In the genomic region with DNA sequence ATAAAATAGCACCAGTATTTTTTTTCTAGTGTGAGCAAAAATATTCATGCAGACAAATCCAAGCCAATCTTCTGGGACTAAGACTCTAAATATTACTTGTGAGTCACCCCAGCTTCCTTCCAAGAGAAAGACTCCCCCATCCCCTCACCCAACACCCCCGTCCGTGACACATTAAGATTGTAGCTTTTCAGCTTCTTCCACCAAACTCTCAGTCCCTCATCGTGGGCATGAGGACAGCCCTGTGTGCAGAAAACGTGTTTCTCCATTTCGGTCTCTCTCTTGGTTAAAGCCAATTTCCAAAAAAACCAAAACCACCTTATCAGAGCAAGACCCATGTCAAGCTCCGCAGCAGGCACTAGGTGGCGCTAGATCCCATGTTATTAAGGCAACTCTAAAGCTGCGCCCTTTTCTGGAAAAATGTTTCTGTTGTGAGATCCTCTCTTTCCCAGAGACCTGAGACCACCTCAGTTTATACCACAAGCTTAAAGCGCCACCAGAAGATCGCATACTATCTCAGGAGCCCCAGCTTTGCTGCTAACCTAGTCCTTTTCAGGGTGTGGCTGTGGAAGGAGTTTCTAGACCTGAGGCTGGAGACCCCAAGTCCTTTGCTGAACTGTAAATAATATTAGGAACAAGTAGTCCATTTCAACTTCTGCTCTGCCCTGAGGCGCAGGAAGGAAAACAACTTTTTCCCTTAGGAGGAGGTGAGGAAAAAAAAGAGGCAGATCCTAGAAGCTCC, we compare ENCODE assay signal across 8 cellular contexts.
DNase-seq lines count a peak whose midpoint lies in the region; ATAC-seq and TF ChIP-seq lines count a peak whose summit lies in the region.

No MANE protein-coding gene starts in this region.

- no peaks in the 10 kb centered on the region for H3K36me3 Mint-ChIP-seq in activated naive CD8-positive, alpha-beta T cell treated with anti-CD3 and anti-CD28 coated beads, Interleukin-2, amount 50 U/mL, for 24 hours (ENCODE audit: low read depth)

- H3K4me1 Mint-ChIP-seq in activated naive CD8-positive, alpha-beta T cell treated with anti-CD3 and anti-CD28 coated beads, Interleukin-2, amount 50 U/mL, for 24 hours = peaks cover 39% of the 10 kb centered on the region

- DNase-seq in G401 (ENCODE audit: low spot score) (peak; percentile 92), NCI-H1417 (lab: John Stamatoyannopoulos, UW) (peak; percentile 94 to 98 (median 96)), cardiac septum (ENCODE audit: low spot score) (peak; percentile 83)
- peak; percentile 83 for DNase-seq in activated naive CD8-positive, alpha-beta T cell treated with anti-CD3 and anti-CD28 coated beads, Interleukin-2, amount 50 U/mL, for 24 hours

- H3K4me1 ChIP-seq in parathyroid adenoma = peaks cover 5% of the 10 kb centered on the region
- peaks cover 18% of the 10 kb centered on the region for H3K4me1 ChIP-seq in thymus (ENCODE audit: control insufficient read depth, insufficient read depth, low read length)

- H3K9ac ChIP-seq in SU-DHL-6 (ENCODE audit: low read length) (no peak overlapping the region), parathyroid adenoma (no peak overlapping the region)

- peak overlapping the region; percentile 49 for H3K4me3 Mint-ChIP-seq in activated naive CD8-positive, alpha-beta T cell treated with anti-CD3 and anti-CD28 coated beads, Interleukin-2, amount 50 U/mL, for 24 hours

- in situ Hi-C loops in G401 (cut with HindIII; ENCODE audit: low sequenced_read_pairs) = no loop called here

- H3K79me2 ChIP-seq in SU-DHL-6 (ENCODE audit: insufficient read depth, low read length) (no peaks in the 10 kb centered on the region), parathyroid adenoma (no peaks in the 10 kb centered on the region)

- TF ChIP-seq CTCF in SU-DHL-6 (IDR thresholded peaks at IDR 0.05; ENCODE audit: insufficient read depth, low read length, poor library complexity, severe bottlenecking) = peak; percentile 81
- TF ChIP-seq CTCF in parathyroid adenoma (IDR thresholded peaks at IDR 0.05) = peak; percentile 95

- no peak for ATAC-seq in activated naive CD8-positive, alpha-beta T cell treated with anti-CD3 and anti-CD28 coated beads, Interleukin-2, amount 50 U/mL, for 24 hours
- ATAC-seq in GM19397 (IDR thresholded peaks at IDR 0.05; ENCODE audit: unreplicated experiment) = no peak

- no peak overlapping the region for H3K4me3 ChIP-seq in SU-DHL-6 (ENCODE audit: insufficient read depth, low read length, poor library complexity, severe bottlenecking)
- no peak overlapping the region for H3K4me3 ChIP-seq in parathyroid adenoma (ENCODE audit: low read depth, low read length)
- H3K4me3 ChIP-seq in thymus (ENCODE audit: low read length) = no peak overlapping the region

- no peaks in the 10 kb centered on the region for H3K36me3 ChIP-seq in SU-DHL-6 (ENCODE audit: low read length)
- H3K36me3 ChIP-seq in parathyroid adenoma (ENCODE audit: control insufficient read depth, insufficient read depth, low read length) = no peaks in the 10 kb centered on the region
- H3K36me3 ChIP-seq in thymus (ENCODE audit: control insufficient read depth, insufficient read depth) = no peaks in the 10 kb centered on the region

- no peaks in the 10 kb centered on the region for H3K9me3 Mint-ChIP-seq in activated naive CD8-positive, alpha-beta T cell treated with anti-CD3 and anti-CD28 coated beads, Interleukin-2, amount 50 U/mL, for 24 hours

- H2AFZ ChIP-seq in SU-DHL-6 (ENCODE audit: low read depth, low read length, severe bottlenecking) = no peak overlapping the region
- H2AFZ ChIP-seq in parathyroid adenoma = peak overlapping the region; percentile 68

- H3K9me2 ChIP-seq in SU-DHL-6 (replicated peaks; ENCODE audit: insufficient read depth, low read length) = no peaks in the 10 kb centered on the region

- H3K27ac Mint-ChIP-seq in activated naive CD8-positive, alpha-beta T cell treated with anti-CD3 and anti-CD28 coated beads, Interleukin-2, amount 50 U/mL, for 24 hours = peak overlapping the region; percentile 12

- H3F3A ChIP-seq in SU-DHL-6 (ENCODE audit: insufficient read depth) = no peaks in the 10 kb centered on the region

- H3K27me3 ChIP-seq in SU-DHL-6 (ENCODE audit: low read length) (no peaks in the 10 kb centered on the region), parathyroid adenoma (ENCODE audit: control insufficient read depth, insufficient read depth, low read length) (no peaks in the 10 kb centered on the region), thymus (ENCODE audit: control insufficient read depth, insufficient read depth) (no peaks in the 10 kb centered on the region)

- H4K20me1 ChIP-seq in SU-DHL-6 (ENCODE audit: low read depth, low read length) = no peaks in the 10 kb centered on the region

- WGBS in thymus = 15% methylated on average over 11 of the region's 11 CpGs

- no peaks in the 10 kb centered on the region for H3K9me3 ChIP-seq in SU-DHL-6 (ENCODE audit: insufficient read depth, low read length)
- H3K9me3 ChIP-seq in parathyroid adenoma (ENCODE audit: control insufficient read depth, low read length) = no peaks in the 10 kb centered on the region
- no peaks in the 10 kb centered on the region for H3K9me3 ChIP-seq in thymus (ENCODE audit: control insufficient read depth)

- H3K4me2 ChIP-seq in SU-DHL-6 (ENCODE audit: low read depth, low read length, poor library complexity, severe bottlenecking) = peak overlapping the region; percentile 29
- peak overlapping the region; percentile 49 for H3K4me2 ChIP-seq in parathyroid adenoma (ENCODE audit: low read length)

- intact Hi-C loops in cardiac septum (cut with DNase I) = loop anchor here (1.0 to 5.0 kb wide), 2 partner anchors 157 to 541 kb away; no protein-coding TSS in a partner anchor

- no peaks in the 10 kb centered on the region for H3K27me3 Mint-ChIP-seq in activated naive CD8-positive, alpha-beta T cell treated with anti-CD3 and anti-CD28 coated beads, Interleukin-2, amount 50 U/mL, for 24 hours

- no peak overlapping the region for H3K27ac ChIP-seq in SU-DHL-6 (ENCODE audit: low read depth, low read length)
- H3K27ac ChIP-seq in parathyroid adenoma = peak overlapping the region; percentile 1
- H3K27ac ChIP-seq in thymus (ENCODE audit: low read depth) = peak overlapping the region; percentile 31
